12 cellular contexts compared by ENCODE assay signal in the genomic region with DNA sequence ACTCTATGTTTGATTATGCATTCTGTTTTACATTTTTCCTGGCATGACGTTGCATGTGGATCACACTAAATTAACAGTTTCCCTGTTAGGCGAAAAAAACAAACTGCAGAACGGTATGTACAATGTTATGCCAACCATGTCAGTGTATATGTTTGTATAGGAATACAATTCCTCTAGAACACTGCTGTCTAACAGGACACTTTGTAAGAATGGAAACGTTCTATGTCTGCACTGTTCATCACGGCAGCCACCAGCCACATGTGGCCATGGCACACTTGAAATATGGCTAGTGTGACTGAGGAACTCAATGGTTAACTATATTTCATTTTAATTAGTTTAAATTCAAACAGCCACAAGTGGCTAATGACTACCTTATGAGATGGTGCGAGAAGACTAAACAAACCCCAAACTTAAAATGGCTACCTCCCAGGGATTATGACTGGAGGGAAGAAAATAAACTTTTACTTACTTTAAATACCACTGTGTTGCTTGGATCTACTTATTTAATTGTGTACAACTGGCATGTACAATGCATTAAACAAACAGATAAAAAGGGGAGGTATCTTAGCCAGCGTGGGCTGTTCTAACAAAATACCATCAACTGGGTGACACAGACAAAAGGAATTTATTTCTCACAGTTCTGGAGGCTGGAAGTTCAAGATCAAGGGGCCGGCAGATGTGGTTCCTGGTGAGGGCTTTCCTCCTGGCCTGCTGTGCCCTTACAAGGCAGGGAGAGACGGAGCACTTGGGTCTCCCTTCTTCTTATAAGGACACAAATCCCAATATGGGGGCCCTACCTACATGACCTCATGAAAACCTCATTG.
DNase-seq lines count a peak whose midpoint lies in the region; TF ChIP-seq lines count a peak whose summit lies in the region.
"Had no signal": no experiment of that assay in that cellular context is flagged by ENCODE, and none has a peak within 500 bp of the region (broad histone marks: within the 10 kb centered on the region; RNA-seq: fewer than 3 reads in every experiment).

No MANE protein-coding gene starts in this region.

- H3K27me3 Mint-ChIP-seq in chondrocyte (ENCODE audit: low read depth) (no peaks in the 10 kb centered on the region), neural crest cell (ENCODE audit: low read depth) (no peaks in the 10 kb centered on the region)
- H3K27me3 Mint-ChIP-seq: brain had no signal

- DNase-seq in ELF-1 (ENCODE audit: low read depth, low spot score) (peak; percentile 1), NCI-H69 (lab: John Stamatoyannopoulos, UW) (peak; percentile 61), chondrocyte (ENCODE audit: low spot score) (no peak), neural crest cell (ENCODE audit: low read depth, low spot score) (no peak), OCI-M2 (lab: John Stamatoyannopoulos, UW; ENCODE audit: unreplicated experiment) (no peak), NCI-H187 (lab: John Stamatoyannopoulos, UW) (no peak), NAMALWA (ENCODE audit: low spot score) (no peak)
- no peak for DNase-seq in activated effector memory CD4-positive, alpha-beta T cell treated with Interleukin-2 at 50 U/mL for 16 hours
- DNase-seq: activated CD4-positive, alpha-beta T cell treated with anti-CD3 and anti-CD28 coated beads, Interleukin-2, amount 50 U/mL, for 48 hours; NCI-H2227 treated with DMSO at 0.1 percent for 48 hours; posterior cingulate gyrus had no signal

- no peaks in the 10 kb centered on the region for H3K36me3 Mint-ChIP-seq in chondrocyte (ENCODE audit: low read depth)
- no peaks in the 10 kb centered on the region for H3K36me3 Mint-ChIP-seq in neural crest cell (ENCODE audit: low read depth)
- H3K36me3 Mint-ChIP-seq: brain had no signal

- H3K4me1 Mint-ChIP-seq in chondrocyte (ENCODE audit: low read depth) (peaks cover 61% of the 10 kb centered on the region), neural crest cell (no peaks in the 10 kb centered on the region)

- H3K4me3 Mint-ChIP-seq in chondrocyte (ENCODE audit: unreplicated experiment) (no peak overlapping the region), neural crest cell (no peak overlapping the region)

- no peak for TF ChIP-seq CTCF in chondrocyte (IDR thresholded peaks at IDR 0.05)
- no peak for TF ChIP-seq CTCF in neural crest cell (conservative IDR thresholded peaks at IDR 0.05)

- peak overlapping the region; percentile 82 for H3K27ac Mint-ChIP-seq in chondrocyte (ENCODE audit: unreplicated experiment)
- peak overlapping the region; percentile 24 for H3K27ac Mint-ChIP-seq in neural crest cell (ENCODE audit: unreplicated experiment)

- H3K9me3 Mint-ChIP-seq in chondrocyte (ENCODE audit: low read depth) = no peaks in the 10 kb centered on the region
- no peaks in the 10 kb centered on the region for H3K9me3 Mint-ChIP-seq in neural crest cell
- H3K9me3 Mint-ChIP-seq: brain had no signal

Comparison
In these comparisons a context has a peak if more than half of its experiments do, and no peak if none do; other contexts are left out.
1. DNase-seq: peak in ELF-1 (single experiment) and NCI-H69 (single experiment); none in chondrocyte (single experiment), neural crest cell (single experiment), OCI-M2 (single experiment), NCI-H187 (0 of 2), activated effector memory CD4-positive, alpha-beta T cell treated with Interleukin-2 at 50 U/mL for 16 hours (single experiment) and NAMALWA (single experiment).